ENCODE assay signal across 1 cellular context in genomic region chr10:112213836-112214235, GRCh38.
TF ChIP-seq lines count a peak whose summit lies in the region.

No MANE protein-coding gene starts in this region.

TF ChIP-seq in GM23338, 12 proteins besides CTCF, POLR2A, EP300 and RAD21 (continued from another document):
- TF ChIP-seq ZNF462 (CRISPR knock-in tag; IDR thresholded peaks at IDR 0.05) (no peak), ETS1 (IDR thresholded peaks at IDR 0.05) (no peak), REST (IDR thresholded peaks at IDR 0.05; ENCODE audit: unreplicated experiment) (no peak), EZH2 (IDR thresholded peaks at IDR 0.05; ENCODE audit: low read depth, unreplicated experiment) (no peak), CREB1 (CRISPR knock-in tag; IDR thresholded peaks at IDR 0.05; ENCODE audit: low read depth) (no peak), EZH2phosphoT487 (IDR thresholded peaks at IDR 0.05; ENCODE audit: unreplicated experiment) (no peak), ZNF331 (CRISPR knock-in tag; IDR thresholded peaks at IDR 0.05; ENCODE audit: low read depth) (no peak)
